1 cellular context compared by ENCODE assay signal in the genomic region with DNA sequence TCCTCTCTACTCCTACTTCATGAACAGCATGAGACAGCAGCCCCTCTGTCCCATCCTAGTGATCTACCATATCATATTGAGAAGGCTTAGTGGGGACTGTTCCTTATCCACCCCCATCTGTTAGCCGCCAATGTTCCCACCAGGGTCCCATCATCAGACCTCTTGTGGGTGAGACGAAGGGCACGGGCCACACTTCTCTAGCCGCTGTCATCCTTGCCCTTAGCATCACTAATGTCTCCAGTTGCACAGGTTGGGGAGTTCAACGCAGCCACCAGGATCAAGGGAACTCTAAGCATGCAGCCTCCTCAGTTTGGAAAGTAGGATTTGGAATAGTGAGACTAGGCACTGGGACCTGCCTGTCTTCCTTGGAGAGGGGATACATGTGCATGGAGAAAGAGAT.
A peak's percentile ranks its signal among the peaks of the same experiment; 100 is the strongest.
TF ChIP-seq lines count a peak whose summit lies in the region.

No MANE protein-coding gene starts in this region.

TF ChIP-seq in GM12891, 5 proteins besides CTCF, POLR2A, EP300 and RAD21:
- no peak for TF ChIP-seq PAX5 (IDR thresholded peaks at IDR 0.05; ENCODE audit: insufficient read depth, low read length, severe bottlenecking)
- 0 out of 2 replicates have a peak, but pooled peaks have one; percentile 31 for TF ChIP-seq POU2F2 (IDR thresholded peaks at IDR 0.05; ENCODE audit: low read depth, low read length)
